13 cellular contexts compared by ENCODE assay signal in genomic region chr7:1557006-1557405, GRCh38. TPM values are rescaled to one million over a fixed set of nuclear protein-coding genes. Genes with fewer than 3 reads are reported as not detected.
DNase-seq lines count a peak whose midpoint lies in the region; ATAC-seq, FAIRE-seq and TF ChIP-seq lines count a peak whose summit lies in the region.
"Had no signal": no experiment of that assay in that cellular context is flagged by ENCODE, and none has a peak within 500 bp of the region (broad histone marks: within the 10 kb centered on the region; RNA-seq: fewer than 3 reads in every experiment).

No MANE protein-coding gene starts in this region.

- H3K4me2 ChIP-seq in A549: peak overlapping the region; percentile 94; the same call in 2 of the 3 replicates
- no peak overlapping the region for H3K4me2 ChIP-seq in trophoblast cell (ENCODE audit: low read length)

- no peak for DNase-seq in A549 (ENCODE audit: low read depth in 1 of 2, low spot score in 1 of 2)
- peak; percentile 17 for DNase-seq in HuH-7.5 (ENCODE audit: low spot score)
- no peak for DNase-seq in trophoblast cell
- no peak for DNase-seq in colonic mucosa
- no peak for DNase-seq in OCI-M1 (lab: John Stamatoyannopoulos, UW)
- DNase-seq: DMS53, NCI-H1048 had no signal

- H3K4me1 ChIP-seq in A549: peaks cover 46% of the 10 kb centered on the region
- peaks cover 8 to 27% of the 10 kb centered on the region in 2 donors for H3K4me1 ChIP-seq in esophagus (ENCODE audit: control insufficient read depth in 2 of 2, insufficient read depth in 2 of 2, low read length in 1 of 2)
- peaks cover 45 to 48% of the 10 kb centered on the region in 2 experiments for H3K4me1 ChIP-seq in trophoblast cell (ENCODE audit: control insufficient read depth in 1 of 2, insufficient read depth in 2 of 2, low read length in 2 of 2)
- H3K4me1 ChIP-seq in colonic mucosa: peaks cover 8% of the 10 kb centered on the region

- H3K4me3 ChIP-seq in A549 (no peak overlapping the region), esophagus (ENCODE audit: low read depth in 1 of 2, low read length in 2 of 2) (no peak overlapping the region), trophoblast cell (ENCODE audit: low read depth, low read length) (no peak overlapping the region), colonic mucosa (no peak overlapping the region)
- H3K4me3 ChIP-seq: K562 had no signal

- peak overlapping the region; percentile 80 for H2AK5ac ChIP-seq in trophoblast cell (ENCODE audit: low read length)

- FAIRE-seq in A549 (lab: Jason Lieb, UNC): no peak
- FAIRE-seq: GM18507, GM19239, K562 had no signal

- no peak overlapping the region for H4K8ac ChIP-seq in trophoblast cell (ENCODE audit: low read depth, low read length)

- H3K9me3 ChIP-seq in A549 (no peaks in the 10 kb centered on the region), esophagus (ENCODE audit: control insufficient read depth in 2 of 2, insufficient read depth in 1 of 2, low read depth in 1 of 2, low read length in 1 of 2) (no peaks in the 10 kb centered on the region), trophoblast cell (ENCODE audit: insufficient read depth, low read depth, low read length) (no peaks in the 10 kb centered on the region), colonic mucosa (no peaks in the 10 kb centered on the region)
- H3K9me3 ChIP-seq: Caco-2 had no signal

- peak overlapping the region; percentile 88 for H2BK12ac ChIP-seq in trophoblast cell (ENCODE audit: low read length)

- H3K36me3 ChIP-seq in esophagus (ENCODE audit: control insufficient read depth in 2 of 2, insufficient read depth in 2 of 2, low read length in 1 of 2): peaks cover 0 to 20% of the 10 kb centered on the region in 2 donors
- H3K36me3 ChIP-seq in trophoblast cell (ENCODE audit: control insufficient read depth in 1 of 2, insufficient read depth in 2 of 2, low read length in 2 of 2): peaks cover 0 to 3% of the 10 kb centered on the region in 2 experiments
- no peaks in the 10 kb centered on the region for H3K36me3 ChIP-seq in colonic mucosa

- H3K27me3 ChIP-seq in esophagus (ENCODE audit: control insufficient read depth in 1 of 2, insufficient read depth in 2 of 2, low read length in 2 of 2) (no peaks in the 10 kb centered on the region), trophoblast cell (ENCODE audit: insufficient read depth, low read length) (no peaks in the 10 kb centered on the region), colonic mucosa (no peaks in the 10 kb centered on the region)

- H4K12ac ChIP-seq in trophoblast cell (ENCODE audit: low read depth, low read length): no peak overlapping the region

- no peak overlapping the region for H3K18ac ChIP-seq in trophoblast cell (ENCODE audit: low read length)

- no peak overlapping the region for H3K9ac ChIP-seq in trophoblast cell (ENCODE audit: low read length)
- H3K9ac ChIP-seq in colonic mucosa (ENCODE audit: low read depth in 2 of 2, low read length in 2 of 2): no peak overlapping the region

- POLR2A ChIA-PET in A549 (lab: Yijun Ruan, JAX): interaction anchor here (1.9 to 2.6 kb wide), 2 partner anchors 12 to 20 kb away, joined by 18 to 24 read pairs; no protein-coding TSS in a partner anchor

- H2BK5ac ChIP-seq in trophoblast cell (ENCODE audit: low read depth, low read length, poor library complexity): no peak overlapping the region

- ATAC-seq in A549 (no peak), GM18511 (IDR thresholded peaks at IDR 0.05; ENCODE audit: unreplicated experiment) (no peak)

- no peak for TF ChIP-seq CTCF in A549 (IDR thresholded peaks at IDR 0.05)
- no peak for TF ChIP-seq CTCF in colonic mucosa (IDR thresholded peaks at IDR 0.05)

- TF ChIP-seq RAD21 in A549 (conservative IDR thresholded peaks at IDR 0.05 in 1 of 2, IDR thresholded peaks at IDR 0.05 in 1 of 2): no peak

- peaks cover 18% of the 10 kb centered on the region for H3K79me2 ChIP-seq in trophoblast cell (ENCODE audit: control insufficient read depth, insufficient read depth, low read length, poor library complexity)

- no peak overlapping the region for H2BK120ac ChIP-seq in trophoblast cell (ENCODE audit: insufficient read depth, low read length, poor library complexity)

- H3K79me1 ChIP-seq in trophoblast cell (ENCODE audit: low read length): peaks cover 49% of the 10 kb centered on the region

- H3K27ac ChIP-seq in A549 (peak overlapping the region; percentile 97 to 99), esophagus (ENCODE audit: low read depth in 2 of 2, low read length in 1 of 2) (peak overlapping the region; percentile 4 to 79), trophoblast cell (ENCODE audit: low read depth, low read length) (no peak overlapping the region), colonic mucosa (no peak overlapping the region)

- intact Hi-C loops in colonic mucosa (cut with DNase I): loop anchor here (5.0 kb wide), 1 partner anchor 55 kb away; the partner anchor contains the start of gene INTS1

- no peak overlapping the region for H3K23ac ChIP-seq in trophoblast cell (ENCODE audit: low read length)

- H3K4ac ChIP-seq in trophoblast cell (ENCODE audit: low read depth, low read length): no peak overlapping the region

- TF ChIP-seq POLR2A in A549 (IDR thresholded peaks at IDR 0.05; ENCODE audit: low read length): no peak

- peak overlapping the region; percentile 60 for H4K91ac ChIP-seq in trophoblast cell (ENCODE audit: low read depth, low read length)

- H3K14ac ChIP-seq in trophoblast cell (ENCODE audit: low read length): peak overlapping the region; percentile 23

- 95% methylated on average over 7 of the region's 7 CpGs for WGBS in A549 (ENCODE audit: missing lambda C conversion rate)
- WGBS in esophagus, 2 donors: 95 to 96% methylated on average over 7 of the region's 7 CpGs
- WGBS in trophoblast cell (ENCODE audit: extremely low coverage, insufficient coverage, insufficient read length): no CpG with 5 or more reads among the region's 7 CpGs

- no peak overlapping the region for H2AFZ ChIP-seq in trophoblast cell (ENCODE audit: insufficient read depth, low read length, poor library complexity)

- no peak for TF ChIP-seq EP300 in A549 (IDR thresholded peaks at IDR 0.05)

- CTCF ChIA-PET in A549 (lab: Yijun Ruan, JAX): interaction anchor here (0.7 to 9.5 kb wide), 11 partner anchors 10 to 797 kb away, joined by 3 to 204 read pairs (median 7); partner anchors contain the start of gene EIF3B

TF ChIP-seq in A549, 52 proteins besides CTCF, POLR2A, EP300 and RAD21 (continues in another document):
- TF ChIP-seq PBX3 (IDR thresholded peaks at IDR 0.05): no peak
- no peak for TF ChIP-seq RFX5 (IDR thresholded peaks at IDR 0.05)
- no peak for TF ChIP-seq SMC3 (IDR thresholded peaks at IDR 0.05)
- no peak for TF ChIP-seq HES2 (IDR thresholded peaks at IDR 0.05)

RNA-seq across cellular contexts. Expression of gene TMEM184A, which starts 1.0 kb away (rescaled TPM):
- polyA plus RNA-seq in A549 (2011; rRNA removed) (18.4 and 22.0 TPM in 2 replicates), A549 (2017; fragmentation: RNase III; extraction: RNeasy Plus Mini Kit Qiagen cat#74134 plus additional on column Dnase treatment) (14.3 to 16.1 TPM (median 15.8 TPM) in 3 replicates), esophagus (100 to 1,000 TPM in 1 of 2 donors, 10 to 100 TPM in 1; 80.2 to 187 TPM)
- polyA plus RNA-seq in A549 (2012; cell fraction: cytosol; rRNA removed): 22.6 and 32.6 TPM in 2 replicates
- polyA plus RNA-seq in A549 (2012; cell fraction: nucleus; rRNA removed): 86.6 and 140 TPM in 2 replicates
- polyA minus RNA-seq in A549 (2011; rRNA and poly(A)+ RNA removed): 51.8 and 53.5 TPM in 2 replicates
- polyA plus RNA-seq in trophoblast cell (2013): 10.0 and 10.7 TPM in 2 replicates
- total RNA-seq in colonic mucosa: 10 to 100 TPM; 35.8 to 54.3 TPM

RNA-seq across cellular contexts. Expression of gene PSMG3, which starts 12.8 kb away (rescaled TPM):
- polyA plus RNA-seq in A549 (2011; rRNA removed) (83.9 and 89.3 TPM in 2 replicates), A549 (2017; fragmentation: RNase III; extraction: RNeasy Plus Mini Kit Qiagen cat#74134 plus additional on column Dnase treatment) (75.9 to 81.0 TPM (median 78.3 TPM) in 3 replicates), esophagus (10 to 100 TPM; 66.9 to 72.3 TPM)
- 158 and 161 TPM in 2 replicates for polyA plus RNA-seq in A549 (2012; cell fraction: cytosol; rRNA removed)
- polyA plus RNA-seq in A549 (2012; cell fraction: nucleus; rRNA removed): 102 and 111 TPM in 2 replicates
- 22.6 and 32.9 TPM in 2 replicates for polyA minus RNA-seq in A549 (2011; rRNA and poly(A)+ RNA removed)
- polyA plus RNA-seq in trophoblast cell (2013): 11.7 and 12.0 TPM in 2 replicates
- 10 to 100 TPM; 28.7 to 45.8 TPM for total RNA-seq in colonic mucosa

RNA-seq across cellular contexts. Expression of gene MAFK, which starts 26.5 kb away (rescaled TPM):
- polyA plus RNA-seq in A549 (2011; rRNA removed) (61.0 and 67.9 TPM in 2 replicates), A549 (2017; fragmentation: RNase III; extraction: RNeasy Plus Mini Kit Qiagen cat#74134 plus additional on column Dnase treatment) (93.1 to 106 TPM (median 101 TPM) in 3 replicates), esophagus (10 to 100 TPM; 15.5 to 25.0 TPM)
- 47.0 and 67.0 TPM in 2 replicates for polyA plus RNA-seq in A549 (2012; cell fraction: cytosol; rRNA removed)
- 433 and 488 TPM in 2 replicates for polyA plus RNA-seq in A549 (2012; cell fraction: nucleus; rRNA removed)
- 25.5 and 36.5 TPM in 2 replicates for polyA minus RNA-seq in A549 (2011; rRNA and poly(A)+ RNA removed)
- 55.4 and 60.1 TPM in 2 replicates for polyA plus RNA-seq in trophoblast cell (2013)
- total RNA-seq in colonic mucosa: 10 to 100 TPM; 30.7 to 42.4 TPM

RNA-seq across cellular contexts. Expression of gene INTS1, which starts 52.8 kb away (rescaled TPM):
- polyA plus RNA-seq in A549 (2011; rRNA removed): 14.6 and 18.4 TPM in 2 replicates
- polyA plus RNA-seq in A549 (2012; cell fraction: cytosol; rRNA removed): 50.9 and 73.0 TPM in 2 replicates
- 263 and 419 TPM in 2 replicates for polyA plus RNA-seq in A549 (2012; cell fraction: nucleus; rRNA removed)
- 48.0 to 48.7 TPM (median 48.1 TPM) in 3 replicates for polyA plus RNA-seq in A549 (2017; fragmentation: RNase III; extraction: RNeasy Plus Mini Kit Qiagen cat#74134 plus additional on column Dnase treatment)
- polyA minus RNA-seq in A549 (2011; rRNA and poly(A)+ RNA removed): 28.4 and 51.5 TPM in 2 replicates
- 10 to 100 TPM; 36.6 to 42.2 TPM for polyA plus RNA-seq in esophagus
- polyA plus RNA-seq in trophoblast cell (2013): 35.4 and 39.0 TPM in 2 replicates
- 100 to 1,000 TPM in 1 of 2 donors, 10 to 100 TPM in 1; 61.0 to 141 TPM for total RNA-seq in colonic mucosa

Comparison
In these comparisons a context has a peak if more than half of its experiments do, and no peak if none do; other contexts are left out.
1. H3K27ac ChIP-seq: peak in A549 (2 of 2) and esophagus (2 of 2); none in trophoblast cell (single experiment) and colonic mucosa (single experiment).